Comparison of ENCODE assay signal across 16 cellular contexts in genomic region chr11:43917851-43918250, GRCh38. TPM values are rescaled to one million over a fixed set of nuclear protein-coding genes. Genes with fewer than 3 reads are reported as not detected.
"Had no signal": no experiment of that assay in that cellular context is flagged by ENCODE, and none has a peak within 500 bp of the region (broad histone marks: within the 10 kb centered on the region; RNA-seq: fewer than 3 reads in every experiment).

No MANE protein-coding gene starts in this region.

- H3K4me3 ChIP-seq: upper lobe of right lung had no signal

- H2AFZ ChIP-seq: parathyroid adenoma had no signal

- H3K9ac ChIP-seq: parathyroid adenoma had no signal

- H3K9me3 ChIP-seq: neutrophil, upper lobe of right lung had no signal

- H3K27ac ChIP-seq: neutrophil, parathyroid adenoma, upper lobe of right lung had no signal

- DNase-seq: activated CD4-positive, alpha-beta T cell treated with anti-CD3 and anti-CD28 coated beads, Interleukin-2, amount 10 ng/mL, durations not matched to agents 7 days and 5 days; activated CD8-positive, alpha-beta T cell treated with anti-CD3 and anti-CD28 coated beads, Interleukin-2, amount 10 ng/mL, durations not matched to agents 7 days and 5 days; activated naive CD4-positive, alpha-beta T cell treated with Interleukin-2 at 50 U/mL for 16 hours; activated naive CD8-positive, alpha-beta T cell treated with anti-CD3 and anti-CD28 coated beads, Interleukin-2, amount 10 ng/mL, durations not matched to agents 7 days and 5 days; activated T-cell treated with anti-CD3 and anti-CD28 coated beads, Interleukin-2, amount 50 U/mL, for 24 hours; amygdala; caudate nucleus; erythroblast; mesendoderm; naive thymus-derived CD8-positive, alpha-beta T cell; stimulated activated CD8-positive, alpha-beta memory T cell treated with anti-CD3 and anti-CD28 coated beads, Interleukin-4, amount 100 ng/mL, for 48 hours; stimulated activated naive CD4-positive, alpha-beta T cell; upper lobe of right lung had no signal

- ATAC-seq: activated CD4-positive, CD25-positive, alpha-beta regulatory T cell treated with anti-CD3 and anti-CD28 coated beads, Interleukin-2, amount 50 U/mL, for 24 hours; activated CD8-positive, alpha-beta T cell treated with anti-CD3 and anti-CD28 coated beads, Interleukin-2, amount 10 ng/mL, durations not matched to agents 7 days and 5 days; naive thymus-derived CD8-positive, alpha-beta T cell; upper lobe of right lung had no signal

- H3K27me3 ChIP-seq: neutrophil, upper lobe of right lung had no signal

- H3K79me2 ChIP-seq: parathyroid adenoma had no signal

- H3K4me1 ChIP-seq: parathyroid adenoma had no signal

RNA-seq across cellular contexts. Expression of gene C11orf96, which starts 24.6 kb away (rescaled TPM):
- total RNA-seq: activated CD4-positive, alpha-beta T cell treated with anti-CD3 and anti-CD28 coated beads, Interleukin-2, amount 10 ng/mL, durations not matched to agents 7 days and 5 days; naive thymus-derived CD8-positive, alpha-beta T cell had no signal
- polyA plus RNA-seq: naive thymus-derived CD8-positive, alpha-beta T cell had no signal
